Comparison of ENCODE assay signal across 21 cellular contexts in genomic region chr9:85688361-85688760, GRCh38.
"Had no signal": no experiment of that assay in that cellular context is flagged by ENCODE, and none has a peak within 500 bp of the region (broad histone marks: within the 10 kb centered on the region; RNA-seq: fewer than 3 reads in every experiment).

No MANE protein-coding gene starts in this region.

- H3K4me1 ChIP-seq: SJCRH30 had no signal

- ATAC-seq: Panc1, PC-3, SK-N-SH treated with all-trans-retinoic acid at 6 μM for 48 hours had no signal

- H3K27me3 ChIP-seq: SJCRH30 had no signal

- H3K27ac ChIP-seq: RWPE1, SJCRH30 had no signal

- DNase-seq: KBM-7; MV-4-11; NCI-H1048; NCI-H1105; NCI-H1417; NCI-H1436 treated with DMSO at 0.1 percent for 48 hours; NCI-H1694; NCI-H187 treated with DMSO at 0.1 percent for 48 hours; NCI-H2029 treated with DMSO at 0.1 percent for 48 hours; NCI-H2171 treated with DMSO at 0.1 percent for 48 hours; NCI-H345; NCI-H446 treated with DMSO at 0.1 percent for 48 hours; NCI-H510A treated with DMSO at 0.1 percent for 48 hours; NCI-H526; NK-92 treated with Interleukin-12 subunit alpha and Interleukin-12 subunit beta, amount 100 ng/mL, for 24 hours; PC-3; SHP77; SJCRH30 had no signal

- H3K9me3 ChIP-seq: SJCRH30 had no signal

- H3K4me3 ChIP-seq: SJCRH30 had no signal
